Comparison of ENCODE assay signal across 22 cellular contexts in the genomic region with DNA sequence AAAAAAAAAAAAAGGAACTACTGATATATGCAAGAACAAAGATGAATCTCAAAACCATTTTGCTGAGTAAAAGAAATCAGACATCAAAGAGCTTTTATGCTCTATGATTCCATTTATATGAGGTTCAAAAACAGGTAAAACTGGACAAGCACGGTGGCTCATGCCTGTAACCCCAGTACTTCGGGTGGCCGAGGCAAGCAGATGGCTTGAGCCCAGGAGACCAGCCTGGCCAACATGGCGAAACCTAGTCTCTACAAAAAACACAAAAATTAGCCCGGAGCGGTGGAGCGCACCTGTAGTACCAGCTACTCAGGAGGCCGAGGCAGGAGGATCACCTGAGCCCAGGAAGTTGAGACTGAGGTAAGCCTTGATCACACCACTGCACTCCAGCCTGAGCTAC. TPM values are rescaled to one million over a fixed set of nuclear protein-coding genes. Genes with fewer than 3 reads are reported as not detected.
DNase-seq lines count a peak whose midpoint lies in the region; ATAC-seq, FAIRE-seq and TF ChIP-seq lines count a peak whose summit lies in the region.
"Had no signal": no experiment of that assay in that cellular context is flagged by ENCODE, and none has a peak within 500 bp of the region (broad histone marks: within the 10 kb centered on the region; RNA-seq: fewer than 3 reads in every experiment).

No MANE protein-coding gene starts in this region.

- H3K4me3 ChIP-seq in HepG2 (replicated peaks in 1 of 3; ENCODE audit: insufficient read depth in 1 of 3, low read depth in 2 of 3, low read length in 3 of 3) = no peak overlapping the region
- H3K4me3 ChIP-seq in right lobe of liver = no peak overlapping the region
- H3K4me3 ChIP-seq in mucosa of descending colon = no peak overlapping the region
- H3K4me3 ChIP-seq in coronary artery = no peak overlapping the region
- H3K4me3 ChIP-seq: suprapubic skin had no signal

- no peak overlapping the region for H3K9ac ChIP-seq in HepG2 (ENCODE audit: insufficient read depth, low read depth, low read length)

- H3K79me2 ChIP-seq in HepG2 (ENCODE audit: insufficient read depth, low read length) = peaks cover 98% of the 10 kb centered on the region

- 86% methylated on average over 8 of the region's 8 CpGs for WGBS in HepG2 (ENCODE audit: low lambda C conversion rate)
- WGBS in right lobe of liver (ENCODE audit: insufficient coverage, low coverage, low lambda C conversion rate, missing lambda C conversion rate) = 88% methylated on average over 8 of the region's 8 CpGs

- TF ChIP-seq CTCF in HepG2 (CRISPR knock-in tag; IDR thresholded peaks at IDR 0.05) (no peak), right lobe of liver (IDR thresholded peaks at IDR 0.05) (no peak), mucosa of descending colon (IDR thresholded peaks at IDR 0.05) (no peak), coronary artery (IDR thresholded peaks at IDR 0.05) (no peak)

- DNase-seq in HepG2 (ENCODE audit: low spot score) (no peak), right lobe of liver (no peak), mucosa of descending colon (no peak), coronary artery (ENCODE audit: low spot score) (no peak), iPS-NIHi11 (ENCODE audit: low spot score) (no peak)
- no peak for DNase-seq in natural killer cell treated with Interleukin-12 subunit alpha and Interleukin-12 subunit beta and Interleukin-15 and Interleukin-18, amount 100 ng/mL, for 72 hours (ENCODE audit: low spot score)
- no peak for DNase-seq in activated naive CD4-positive, alpha-beta T cell treated with Interleukin-2 at 50 U/mL for 16 hours
- DNase-seq: ACHN; activated CD4-positive, alpha-beta T cell treated with anti-CD3 and anti-CD28 coated beads for 48 hours; activated CD8-positive, alpha-beta memory T cell treated with anti-CD3 and anti-CD28 coated beads, Interleukin-2, amount 50 U/mL, for 48 hours; activated effector memory CD4-positive, alpha-beta T cell treated with anti-CD3 and anti-CD28 coated beads, Interleukin-2, amount 50 U/mL, for 16 hours; C1 segment of cervical spinal cord; caudate nucleus; glutamatergic neuron; HFFc6; NCI-H1436 treated with DMSO at 0.1 percent for 48 hours; right cardiac atrium; stimulated activated CD4-positive, alpha-beta T cell treated with anti-CD3 and anti-CD28 coated beads, Interleukin-15, amount 100 ng/mL, for 24 hours; SW 1271 had no signal

- peaks cover 66% of the 10 kb centered on the region for H3K4me1 Mint-ChIP-seq in dendritic cell treated with granulocyte-macrophage colony-stimulating factor and Interleukin-4, amounts not matched to agents 40 ng/mL and 50 ng/mL, for 4 days (ENCODE audit: low read depth)
- H3K4me1 Mint-ChIP-seq in natural killer cell treated with Interleukin-12 subunit alpha and Interleukin-12 subunit beta and Interleukin-15 and Interleukin-18, amount 100 ng/mL, for 72 hours (ENCODE audit: low read depth in 2 of 2) = peaks cover 43 to 50% of the 10 kb centered on the region in 2 donors

- no peak overlapping the region for H3K27ac ChIP-seq in HepG2 (ENCODE audit: extremely low read length, insufficient read depth, low read length)
- H3K27ac ChIP-seq in right lobe of liver = no peak overlapping the region
- H3K27ac ChIP-seq in coronary artery = no peak overlapping the region
- H3K27ac ChIP-seq: suprapubic skin had no signal

- H3K4me2 ChIP-seq in HepG2 (ENCODE audit: low read depth, low read length) = no peak overlapping the region; the same call in 1 of the 2 replicates

- no peak for ATAC-seq in HepG2
- ATAC-seq in right lobe of liver = no peak
- no peak for ATAC-seq in natural killer cell treated with Interleukin-12 subunit alpha and Interleukin-12 subunit beta and Interleukin-15 and Interleukin-18, amount 100 ng/mL, for 72 hours
- no peak for ATAC-seq in mucosa of descending colon
- ATAC-seq: right cardiac atrium, Right ventricle myocardium inferior had no signal

- BruUV-seq in HepG2 (replicated peaks; lab: Mats Ljungman, UMichigan) = no TSS peak

- POLR2A ChIA-PET in HepG2 (lab: Yijun Ruan, JAX) = interaction anchor here (1.1 to 1.4 kb wide), 2 partner anchors 9 to 212 kb away, joined by 3 to 4 read pairs; no protein-coding TSS in a partner anchor

- H3K4me1 ChIP-seq in HepG2 (ENCODE audit: insufficient read depth, low read length) (peaks cover 91% of the 10 kb centered on the region), right lobe of liver (peaks cover 0 to 16% (median 0%) of the 10 kb centered on the region in 4 donors), mucosa of descending colon (ENCODE audit: low read depth) (peaks cover 37% of the 10 kb centered on the region)

- no peaks in the 10 kb centered on the region for H3K27me3 Mint-ChIP-seq in dendritic cell treated with granulocyte-macrophage colony-stimulating factor and Interleukin-4, amounts not matched to agents 40 ng/mL and 50 ng/mL, for 4 days
- H3K27me3 Mint-ChIP-seq in natural killer cell treated with Interleukin-12 subunit alpha and Interleukin-12 subunit beta and Interleukin-15 and Interleukin-18, amount 100 ng/mL, for 72 hours = no peaks in the 10 kb centered on the region

- intact Hi-C loops in HepG2 (cut with micrococcal nuclease; ENCODE audit: unreplicated experiment) (no loop called here), right lobe of liver (cut with DNase I) (no loop called here), mucosa of descending colon (cut with DNase I, micrococcal nuclease) (no loop called here)
- intact Hi-C loops in dendritic cell treated with granulocyte-macrophage colony-stimulating factor and Interleukin-4, amounts not matched to agents 40 ng/mL and 50 ng/mL, for 4 days (cut with micrococcal nuclease) = no loop called here

- H3K27ac Mint-ChIP-seq in dendritic cell treated with granulocyte-macrophage colony-stimulating factor and Interleukin-4, amounts not matched to agents 40 ng/mL and 50 ng/mL, for 4 days = peak overlapping the region; percentile 22
- H3K27ac Mint-ChIP-seq in natural killer cell treated with Interleukin-12 subunit alpha and Interleukin-12 subunit beta and Interleukin-15 and Interleukin-18, amount 100 ng/mL, for 72 hours = peak overlapping the region; percentile 53 to 59
- H3K27ac Mint-ChIP-seq: HFFc6 had no signal

- H3K36me3 ChIP-seq in HepG2 (replicated peaks in 1 of 2; ENCODE audit: control insufficient read depth in 1 of 2, insufficient read depth in 2 of 2, low read length in 2 of 2) (peaks cover 3% of the 10 kb centered on the region in 2 experiments; a peak in 1 of 5 replicates), right lobe of liver (no peaks in the 10 kb centered on the region), mucosa of descending colon (ENCODE audit: low read depth) (no peaks in the 10 kb centered on the region)
- H3K36me3 ChIP-seq: suprapubic skin had no signal

- H3K27me3 ChIP-seq in HepG2 (ENCODE audit: control insufficient read depth in 1 of 2, insufficient read depth in 2 of 2, low read length in 2 of 2) (no peaks in the 10 kb centered on the region), right lobe of liver (no peaks in the 10 kb centered on the region)
- H3K27me3 ChIP-seq: suprapubic skin had no signal

- no peak overlapping the region for H2AFZ ChIP-seq in HepG2 (ENCODE audit: low read length)

- TF ChIP-seq POLR2A in HepG2 (IDR thresholded peaks at IDR 0.05; ENCODE audit: insufficient read depth in 1 of 2, low read depth in 2 of 2, low read length in 2 of 2) (no peak), right lobe of liver (IDR thresholded peaks at IDR 0.05) (no peak)

- in situ Hi-C loops in HepG2 (cut with HindIII; ENCODE audit: extremely low pct_ligation_motif_present, low pct_unique_long_range_greater_than_20kb) = no loop called here

- CTCF ChIA-PET in HepG2 (lab: Yijun Ruan, JAX; ENCODE audit: low intra/inter-chr PET ratio, low total read pairs) = no interaction called here

- FAIRE-seq in HepG2 (lab: Jason Lieb, UNC) = no peak

- no peak overlapping the region for H3K4me3 Mint-ChIP-seq in dendritic cell treated with granulocyte-macrophage colony-stimulating factor and Interleukin-4, amounts not matched to agents 40 ng/mL and 50 ng/mL, for 4 days
- no peak overlapping the region for H3K4me3 Mint-ChIP-seq in natural killer cell treated with Interleukin-12 subunit alpha and Interleukin-12 subunit beta and Interleukin-15 and Interleukin-18, amount 100 ng/mL, for 72 hours
- H3K4me3 Mint-ChIP-seq: HFFc6 had no signal

- H3K9me3 Mint-ChIP-seq in dendritic cell treated with granulocyte-macrophage colony-stimulating factor and Interleukin-4, amounts not matched to agents 40 ng/mL and 50 ng/mL, for 4 days = no peaks in the 10 kb centered on the region
- peaks cover 5% of the 10 kb centered on the region for H3K9me3 Mint-ChIP-seq in natural killer cell treated with Interleukin-12 subunit alpha and Interleukin-12 subunit beta and Interleukin-15 and Interleukin-18, amount 100 ng/mL, for 72 hours
- H3K9me3 Mint-ChIP-seq: HFFc6 had no signal

- H4K20me1 ChIP-seq in HepG2 (ENCODE audit: insufficient read depth, low read length) = peaks cover 38% of the 10 kb centered on the region

- no peaks in the 10 kb centered on the region for H3K9me3 ChIP-seq in HepG2 (ENCODE audit: low read length)
- no peaks in the 10 kb centered on the region for H3K9me3 ChIP-seq in right lobe of liver
- H3K9me3 ChIP-seq in mucosa of descending colon = peaks cover 3% of the 10 kb centered on the region
- H3K9me3 ChIP-seq: suprapubic skin had no signal

- no peak for TF ChIP-seq RAD21 in HepG2 (CRISPR knock-in tag; IDR thresholded peaks at IDR 0.05)

- no peak for TF ChIP-seq EP300 in HepG2 (IDR thresholded peaks at IDR 0.05; ENCODE audit: low read depth in 2 of 2, low read length in 2 of 2)
- TF ChIP-seq EP300 in HepG2 (CRISPR knock-in tag; IDR thresholded peaks at IDR 0.05; ENCODE audit: borderline replicate concordance) = no peak

- peaks cover 27% of the 10 kb centered on the region for H3K36me3 Mint-ChIP-seq in dendritic cell treated with granulocyte-macrophage colony-stimulating factor and Interleukin-4, amounts not matched to agents 40 ng/mL and 50 ng/mL, for 4 days (ENCODE audit: low read depth)
- H3K36me3 Mint-ChIP-seq in natural killer cell treated with Interleukin-12 subunit alpha and Interleukin-12 subunit beta and Interleukin-15 and Interleukin-18, amount 100 ng/mL, for 72 hours = peaks cover 8% of the 10 kb centered on the region

RNA-seq across cellular contexts. Expression of a gene that starts 7.8 kb away (rescaled TPM):
- total RNA-seq in HepG2 (2016; rRNA removed; fragmentation: Illumina TruSeq; extraction: Trizol) (52.8 and 79.5 TPM in 2 replicates), right lobe of liver (10 to 100 TPM; 16.3 to 29.9 (median 19.3) TPM), mucosa of descending colon (100 to 1,000 TPM in 2 of 3 donors, 10 to 100 TPM in 1; 69.3 to 132 (median 125) TPM)
- total RNA-seq in HepG2 (2016; cell fraction: cytosol; rRNA removed; fragmentation: Illumina TruSeq; extraction: Trizol; ENCODE audit: low read depth) = 116 and 122 TPM in 2 replicates
- total RNA-seq in HepG2 (2016; cell fraction: insoluble cytoplasmic fraction; rRNA removed; fragmentation: Illumina TruSeq; extraction: Trizol) = 55.6 and 78.0 TPM in 2 replicates
- total RNA-seq in HepG2 (2016; cell fraction: membrane; rRNA removed; fragmentation: Illumina TruSeq; extraction: Trizol) = 44.6 and 47.8 TPM in 2 replicates
- total RNA-seq in HepG2 (2016; cell fraction: nucleus; rRNA removed; fragmentation: Illumina TruSeq; extraction: Trizol) = 33.0 and 35.9 TPM in 2 replicates
- polyA plus RNA-seq in HepG2 (2011; rRNA removed) = 35.6 and 61.1 TPM in 2 replicates
- 23.4 and 43.1 TPM in 2 replicates for polyA plus RNA-seq in HepG2 (2011; cell fraction: cytosol; rRNA removed)
- 33.0 and 38.2 TPM in 2 replicates for polyA plus RNA-seq in HepG2 (2011; cell fraction: nucleus; rRNA removed)
- polyA plus RNA-seq in HepG2 (2012) = 20.2 and 22.4 TPM in 2 replicates
- polyA plus RNA-seq in HepG2 (2016; cell fraction: cytosol; fragmentation: Illumina TruSeq; extraction: Trizol; ENCODE audit: low read depth) = 2.3 and 2.6 TPM in 2 replicates
- 67.1 and 71.0 TPM in 2 replicates for polyA plus RNA-seq in HepG2 (2016; cell fraction: insoluble cytoplasmic fraction; fragmentation: Illumina TruSeq; extraction: Trizol; ENCODE audit: low read depth)
- 10.9 and 11.4 TPM in 2 replicates for polyA plus RNA-seq in HepG2 (2016; cell fraction: membrane; fragmentation: Illumina TruSeq; extraction: Trizol; ENCODE audit: low read depth)
- polyA plus RNA-seq in HepG2 (2016; cell fraction: nucleus; fragmentation: Illumina TruSeq; extraction: Trizol; ENCODE audit: insufficient read depth, low read depth) = 30.4 TPM in 2 replicates
- polyA minus RNA-seq in HepG2 (2011; rRNA and poly(A)+ RNA removed; ENCODE audit: low replicate concordance) = 104 and 144 TPM in 2 replicates
- polyA minus RNA-seq in HepG2 (2011; cell fraction: cytosol; rRNA and poly(A)+ RNA removed) = 55.4 and 66.1 TPM in 2 replicates
- 44.7 and 50.8 TPM in 2 replicates for polyA minus RNA-seq in HepG2 (2011; cell fraction: nucleus; rRNA and poly(A)+ RNA removed)
- total RNA-seq in natural killer cell treated with Interleukin-12 subunit alpha and Interleukin-12 subunit beta and Interleukin-15 and Interleukin-18, amount 100 ng/mL, for 72 hours = 100 to 1,000 TPM; 123 to 143 TPM

RNA-seq across cellular contexts. Expression of a gene that starts 54.3 kb away (rescaled TPM):
- total RNA-seq in HepG2 (2016; rRNA removed; fragmentation: Illumina TruSeq; extraction: Trizol) (55.3 and 76.3 TPM in 2 replicates), right lobe of liver (10 to 100 TPM; 65.8 to 96.8 (median 79.8) TPM), mucosa of descending colon (10 to 100 TPM; 35.7 to 40.8 (median 38.1) TPM)
- total RNA-seq in HepG2 (2016; cell fraction: cytosol; rRNA removed; fragmentation: Illumina TruSeq; extraction: Trizol; ENCODE audit: low read depth) = 26.8 and 28.8 TPM in 2 replicates
- 57.7 and 86.7 TPM in 2 replicates for total RNA-seq in HepG2 (2016; cell fraction: insoluble cytoplasmic fraction; rRNA removed; fragmentation: Illumina TruSeq; extraction: Trizol)
- total RNA-seq in HepG2 (2016; cell fraction: membrane; rRNA removed; fragmentation: Illumina TruSeq; extraction: Trizol) = 36.5 and 40.1 TPM in 2 replicates
- 32.2 and 40.4 TPM in 2 replicates for total RNA-seq in HepG2 (2016; cell fraction: nucleus; rRNA removed; fragmentation: Illumina TruSeq; extraction: Trizol)
- polyA plus RNA-seq in HepG2 (2011; rRNA removed) = 57.7 and 80.2 TPM in 2 replicates
- 36.9 and 43.5 TPM in 2 replicates for polyA plus RNA-seq in HepG2 (2011; cell fraction: cytosol; rRNA removed)
- polyA plus RNA-seq in HepG2 (2011; cell fraction: nucleus; rRNA removed) = 22.2 and 23.4 TPM in 2 replicates
- 47.7 and 65.1 TPM in 2 replicates for polyA plus RNA-seq in HepG2 (2012)
- polyA plus RNA-seq in HepG2 (2016; cell fraction: cytosol; fragmentation: Illumina TruSeq; extraction: Trizol; ENCODE audit: low read depth) = 18.6 and 21.0 TPM in 2 replicates
- 69.6 and 82.4 TPM in 2 replicates for polyA plus RNA-seq in HepG2 (2016; cell fraction: insoluble cytoplasmic fraction; fragmentation: Illumina TruSeq; extraction: Trizol; ENCODE audit: low read depth)
- 26.5 and 28.6 TPM in 2 replicates for polyA plus RNA-seq in HepG2 (2016; cell fraction: membrane; fragmentation: Illumina TruSeq; extraction: Trizol; ENCODE audit: low read depth)
- 38.5 and 39.3 TPM in 2 replicates for polyA plus RNA-seq in HepG2 (2016; cell fraction: nucleus; fragmentation: Illumina TruSeq; extraction: Trizol; ENCODE audit: insufficient read depth, low read depth)
- polyA minus RNA-seq in HepG2 (2011; rRNA and poly(A)+ RNA removed; ENCODE audit: low replicate concordance) = 28.6 and 43.8 TPM in 2 replicates
- polyA minus RNA-seq in HepG2 (2011; cell fraction: cytosol; rRNA and poly(A)+ RNA removed) = 58.9 and 62.7 TPM in 2 replicates
- 66.0 and 70.4 TPM in 2 replicates for polyA minus RNA-seq in HepG2 (2011; cell fraction: nucleus; rRNA and poly(A)+ RNA removed)
- 10 to 100 TPM; 15.6 to 19.6 TPM for total RNA-seq in natural killer cell treated with Interleukin-12 subunit alpha and Interleukin-12 subunit beta and Interleukin-15 and Interleukin-18, amount 100 ng/mL, for 72 hours
